In genomic region chr20:37179671-37180524, GRCh38 we compare ENCODE assay signal across 7 cellular contexts. TPM values are rescaled to one million over a fixed set of nuclear protein-coding genes. Genes with fewer than 3 reads are reported as not detected.
DNase-seq lines count a peak whose midpoint lies in the region; ATAC-seq, FAIRE-seq and TF ChIP-seq lines count a peak whose summit lies in the region.

No MANE protein-coding gene starts in this region.

- FAIRE-seq in GM12892 (lab: Jason Lieb, UNC) = peak; percentile 51

- H3K4me1 ChIP-seq in breast epithelium (peaks cover 3 to 11% of the 10 kb centered on the region in 2 donors), upper lobe of right lung (peaks cover 19% of the 10 kb centered on the region)

- intact Hi-C loops in breast epithelium (cut with DNase I; ENCODE audit: low total_unique reads) (no loop called here), upper lobe of right lung (cut with DNase I) (no loop called here)

- H3K9me3 ChIP-seq in breast epithelium (no peaks in the 10 kb centered on the region), upper lobe of right lung (no peaks in the 10 kb centered on the region)

- H3K36me3 ChIP-seq in breast epithelium (no peaks in the 10 kb centered on the region), upper lobe of right lung (peaks cover 16% of the 10 kb centered on the region)

- TF ChIP-seq POLR2A in GM12892 (IDR thresholded peaks at IDR 0.05; ENCODE audit: low read depth, low read length) (no peak), breast epithelium (IDR thresholded peaks at IDR 0.05) (no peak)

- H3K4me3 ChIP-seq in breast epithelium (peak overlapping the region; percentile 82 to 98 (median 96)), upper lobe of right lung (peak overlapping the region; percentile 77)

- H3K27ac ChIP-seq in breast epithelium (peak overlapping the region; percentile 99), upper lobe of right lung (peak overlapping the region; percentile 98)

- no peak for TF ChIP-seq CTCF in breast epithelium (IDR thresholded peaks at IDR 0.05)
- TF ChIP-seq CTCF in upper lobe of right lung (IDR thresholded peaks at IDR 0.05) = no peak

- DNase-seq in GM12892 (ENCODE audit: insufficient read length) (no peak), NAMALWA (ENCODE audit: low spot score) (peak; percentile 60), breast epithelium (ENCODE audit: low spot score in 2 of 2) (no peak), lung microvascular endothelial cell (ENCODE audit: low read depth in 2 of 2) (peak; percentile 27 to 61), upper lobe of right lung (no peak)

- H3K27me3 ChIP-seq in breast epithelium (no peaks in the 10 kb centered on the region), upper lobe of right lung (no peaks in the 10 kb centered on the region)

- no peak for ATAC-seq in upper lobe of right lung
- ATAC-seq in GM18519 (IDR thresholded peaks at IDR 0.05; ENCODE audit: low FRiP score, unreplicated experiment) = no peak
- ATAC-seq in GM21528 (IDR thresholded peaks at IDR 0.05; ENCODE audit: low FRiP score, unreplicated experiment) = no peak

RNA-seq across cellular contexts. Expression of gene MROH8, which starts 0.6 kb away (rescaled TPM):
- polyA plus RNA-seq in GM12892 (2012; ENCODE audit: missing spikeins) = 0.74 TPM
- total RNA-seq in breast epithelium = 1 to 10 TPM; 2.0 to 8.3 (median 2.8) TPM
- 0.65 and 0.79 TPM in 2 replicates for total RNA-seq in lung microvascular endothelial cell
- 1.5 TPM for total RNA-seq in upper lobe of right lung

RNA-seq across cellular contexts. Expression of gene RPN2, which starts 0.8 kb away (rescaled TPM):
- polyA plus RNA-seq in GM12892 (2012; ENCODE audit: missing spikeins) = 98.5 TPM
- 100 to 1,000 TPM; 108 to 161 (median 154) TPM for total RNA-seq in breast epithelium
- total RNA-seq in lung microvascular endothelial cell = 236 and 252 TPM in 2 replicates
- 185 TPM for total RNA-seq in upper lobe of right lung

Comparison
In these comparisons a context has a peak if more than half of its experiments do, and no peak if none do; other contexts are left out.
1. DNase-seq: peak in NAMALWA (single experiment) and lung microvascular endothelial cell (2 of 2); none in GM12892 (single experiment), breast epithelium (0 of 2) and upper lobe of right lung (single experiment).